ENCODE assay signal across 8 cellular contexts in the genomic region with DNA sequence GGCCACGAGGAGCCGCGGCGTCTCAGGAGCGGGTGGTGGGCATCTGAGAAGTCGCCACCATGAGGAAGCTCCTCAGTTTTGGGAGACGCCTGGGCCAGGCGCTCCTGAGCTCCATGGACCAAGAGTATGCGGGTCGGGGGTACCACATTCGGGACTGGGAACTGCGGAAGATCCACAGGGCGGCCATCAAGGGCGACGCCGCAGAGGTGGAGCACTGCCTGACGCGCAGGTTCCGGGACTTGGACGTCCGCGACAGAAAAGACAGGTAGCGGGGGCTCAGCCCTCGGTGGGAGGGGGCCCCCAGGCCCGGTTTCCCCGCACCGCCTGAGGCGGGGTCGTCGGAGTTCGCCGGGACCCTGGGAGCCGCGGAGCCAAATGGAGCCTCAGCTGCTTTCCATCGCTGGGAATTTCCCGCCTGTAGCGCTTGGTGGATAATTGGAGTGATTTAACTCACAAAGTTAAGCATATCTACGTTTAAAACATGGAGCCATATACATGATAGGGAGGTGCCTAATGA. TPM values are rescaled to one million over a fixed set of nuclear protein-coding genes. Genes with fewer than 3 reads are reported as not detected.
DNase-seq lines count a peak whose midpoint lies in the region; ATAC-seq and TF ChIP-seq lines count a peak whose summit lies in the region.

No MANE protein-coding gene starts in this region.

- TF ChIP-seq CTCF in MM.1S (IDR thresholded peaks at IDR 0.05; ENCODE audit: low read length) (no peak), left lung (IDR thresholded peaks at IDR 0.05) (no peak), vagina (IDR thresholded peaks at IDR 0.05) (no peak)

- H3K27ac ChIP-seq in MM.1S (ENCODE audit: low read length) (no peak overlapping the region), left lung (no peak overlapping the region), vagina (peak overlapping the region; percentile 33)

- H3K27me3 ChIP-seq in MM.1S (replicated peaks; ENCODE audit: insufficient read depth, low read length), result no peaks in the 10 kb centered on the region
- peaks cover 45 to 89% of the 10 kb centered on the region in 2 donors for H3K27me3 ChIP-seq in left lung
- no peaks in the 10 kb centered on the region for H3K27me3 ChIP-seq in vagina

- H3K4me1 ChIP-seq in MM.1S (ENCODE audit: low read length) (no peaks in the 10 kb centered on the region), left lung (peaks cover 0 to 12% of the 10 kb centered on the region in 2 donors), vagina (peaks cover 17% of the 10 kb centered on the region)

- peak; percentile 49 for ATAC-seq in left lung
- no peak for ATAC-seq in GM18907 (IDR thresholded peaks at IDR 0.05; ENCODE audit: unreplicated experiment)

- intact Hi-C loops in left lung (cut with DNase I) (no loop called here), vagina (cut with DNase I) (no loop called here)

- peak overlapping the region; percentile 91 for H2AFZ ChIP-seq in MM.1S (ENCODE audit: low read length)

- H3K4me3 ChIP-seq in MM.1S (ENCODE audit: low read length) (peak overlapping the region; percentile 72), left lung (no peak overlapping the region), vagina (peak overlapping the region; percentile 39 to 46)

- H3K4me2 ChIP-seq in MM.1S (ENCODE audit: low read depth, low read length), result peak overlapping the region; percentile 79; the same call in 1 of the 2 replicates

- H3F3A ChIP-seq in MM.1S (ENCODE audit: insufficient read depth, low read length), result no peaks in the 10 kb centered on the region

- H3K9me3 ChIP-seq in MM.1S (replicated peaks; ENCODE audit: insufficient read depth, low read length), result no peaks in the 10 kb centered on the region
- no peaks in the 10 kb centered on the region for H3K9me3 ChIP-seq in left lung
- H3K9me3 ChIP-seq in vagina, result no peaks in the 10 kb centered on the region

- no peak for TF ChIP-seq POLR2A in vagina (IDR thresholded peaks at IDR 0.05)

- no peaks in the 10 kb centered on the region for H4K20me1 ChIP-seq in MM.1S (ENCODE audit: insufficient read depth, low read length)

- peak overlapping the region; percentile 70 for H3K9ac ChIP-seq in MM.1S (ENCODE audit: low read length)

- no peaks in the 10 kb centered on the region for H3K79me2 ChIP-seq in MM.1S (ENCODE audit: low read length)

- H3K36me3 ChIP-seq in MM.1S (replicated peaks; ENCODE audit: insufficient read depth, low read length), result no peaks in the 10 kb centered on the region
- H3K36me3 ChIP-seq in left lung, result no peaks in the 10 kb centered on the region
- H3K36me3 ChIP-seq in vagina, result no peaks in the 10 kb centered on the region

- DNase-seq in COLO668 (lab: John Stamatoyannopoulos, UW; ENCODE audit: unreplicated experiment) (peak; percentile 61), MM.1S (no peak), astrocyte of the hippocampus (ENCODE audit: low read depth, low spot score) (peak; percentile 14), left lung (no peak), vagina (ENCODE audit: extremely low spot score in 2 of 2) (no peak), NOMO-1 (lab: John Stamatoyannopoulos, UW; ENCODE audit: unreplicated experiment in 2 of 2) (no peak), KG1 (lab: John Stamatoyannopoulos, UW) (no peak)

- H3K9me2 ChIP-seq in MM.1S (replicated peaks; ENCODE audit: insufficient read depth, low read length), result no peaks in the 10 kb centered on the region

RNA-seq across cellular contexts. Expression of a gene that starts 0.4 kb away (rescaled TPM):
- 1 to 10 TPM in 1 of 2 donors, under 1 TPM in 1; 0.58 to 1.3 TPM for total RNA-seq in left lung
- 5.9 TPM for total RNA-seq in vagina

RNA-seq across cellular contexts. Expression of a gene that starts 50.8 kb away (rescaled TPM):
- total RNA-seq in left lung (10 to 100 TPM; 36.1 to 48.3 TPM), vagina (25.3 TPM)

Comparison
In these comparisons a context has a peak if more than half of its experiments do, and no peak if none do; other contexts are left out.
1. DNase-seq: peak in COLO668 (single experiment) and astrocyte of the hippocampus (single experiment); none in MM.1S (single experiment), left lung (0 of 2), vagina (0 of 2), NOMO-1 (0 of 2) and KG1 (single experiment).
2. H3K4me3 ChIP-seq: peak in MM.1S (single experiment) and vagina (2 of 2); none in left lung (0 of 2).